Comparison of ENCODE assay signal across 1 cellular context in the genomic region with DNA sequence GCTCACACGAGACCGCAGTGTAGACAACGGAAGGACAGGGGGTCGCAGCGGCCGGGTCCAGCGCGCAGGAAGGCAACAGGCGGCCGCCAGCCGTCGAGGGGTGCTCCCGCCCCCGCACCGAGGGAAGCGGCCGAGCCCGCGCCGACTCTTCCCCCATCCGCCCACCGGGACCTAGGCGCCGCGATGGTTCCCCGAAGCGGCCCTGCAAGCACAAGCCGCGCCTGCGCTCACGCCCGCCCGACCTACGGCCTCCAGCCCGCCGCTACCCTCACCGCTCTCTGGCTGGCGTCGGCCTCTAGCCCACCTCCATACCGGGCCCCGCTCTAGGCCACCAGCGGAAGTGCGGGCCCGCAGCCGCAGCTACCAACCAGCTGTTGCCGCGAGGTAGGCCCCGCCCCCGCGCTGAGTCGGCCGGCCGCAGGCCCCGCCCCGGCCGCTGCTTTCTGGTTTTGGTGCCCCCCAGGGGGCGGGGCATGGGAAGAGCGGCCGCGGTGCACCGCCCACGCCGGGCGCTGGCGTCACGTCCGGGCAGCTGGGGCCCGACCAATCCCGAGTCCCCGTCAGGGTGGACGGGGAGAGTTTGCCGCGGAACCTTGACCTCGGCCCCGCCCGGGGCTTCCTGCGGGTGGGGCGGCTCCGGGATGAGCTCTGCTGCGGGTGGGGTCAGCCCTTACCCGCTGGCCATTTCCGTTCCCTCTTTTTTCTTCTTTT.
TF ChIP-seq lines count a peak whose summit lies in the region.

A gene with protein sequence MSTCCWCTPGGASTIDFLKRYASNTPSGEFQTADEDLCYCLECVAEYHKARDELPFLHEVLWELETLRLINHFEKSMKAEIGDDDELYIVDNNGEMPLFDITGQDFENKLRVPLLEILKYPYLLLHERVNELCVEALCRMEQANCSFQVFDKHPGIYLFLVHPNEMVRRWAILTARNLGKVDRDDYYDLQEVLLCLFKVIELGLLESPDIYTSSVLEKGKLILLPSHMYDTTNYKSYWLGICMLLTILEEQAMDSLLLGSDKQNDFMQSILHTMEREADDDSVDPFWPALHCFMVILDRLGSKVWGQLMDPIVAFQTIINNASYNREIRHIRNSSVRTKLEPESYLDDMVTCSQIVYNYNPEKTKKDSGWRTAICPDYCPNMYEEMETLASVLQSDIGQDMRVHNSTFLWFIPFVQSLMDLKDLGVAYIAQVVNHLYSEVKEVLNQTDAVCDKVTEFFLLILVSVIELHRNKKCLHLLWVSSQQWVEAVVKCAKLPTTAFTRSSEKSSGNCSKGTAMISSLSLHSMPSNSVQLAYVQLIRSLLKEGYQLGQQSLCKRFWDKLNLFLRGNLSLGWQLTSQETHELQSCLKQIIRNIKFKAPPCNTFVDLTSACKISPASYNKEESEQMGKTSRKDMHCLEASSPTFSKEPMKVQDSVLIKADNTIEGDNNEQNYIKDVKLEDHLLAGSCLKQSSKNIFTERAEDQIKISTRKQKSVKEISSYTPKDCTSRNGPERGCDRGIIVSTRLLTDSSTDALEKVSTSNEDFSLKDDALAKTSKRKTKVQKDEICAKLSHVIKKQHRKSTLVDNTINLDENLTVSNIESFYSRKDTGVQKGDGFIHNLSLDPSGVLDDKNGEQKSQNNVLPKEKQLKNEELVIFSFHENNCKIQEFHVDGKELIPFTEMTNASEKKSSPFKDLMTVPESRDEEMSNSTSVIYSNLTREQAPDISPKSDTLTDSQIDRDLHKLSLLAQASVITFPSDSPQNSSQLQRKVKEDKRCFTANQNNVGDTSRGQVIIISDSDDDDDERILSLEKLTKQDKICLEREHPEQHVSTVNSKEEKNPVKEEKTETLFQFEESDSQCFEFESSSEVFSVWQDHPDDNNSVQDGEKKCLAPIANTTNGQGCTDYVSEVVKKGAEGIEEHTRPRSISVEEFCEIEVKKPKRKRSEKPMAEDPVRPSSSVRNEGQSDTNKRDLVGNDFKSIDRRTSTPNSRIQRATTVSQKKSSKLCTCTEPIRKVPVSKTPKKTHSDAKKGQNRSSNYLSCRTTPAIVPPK (N-terminal part only) (minus strand): TSS at position 342 of the 711 bp plus-strand sequence. CDS start 5,558 bp downstream, outside the sequence.

TF ChIP-seq in K562, 482 proteins besides CTCF, POLR2A, EP300 and RAD21 (continued from another document and continues in another):
- TF ChIP-seq, protein P1, sequence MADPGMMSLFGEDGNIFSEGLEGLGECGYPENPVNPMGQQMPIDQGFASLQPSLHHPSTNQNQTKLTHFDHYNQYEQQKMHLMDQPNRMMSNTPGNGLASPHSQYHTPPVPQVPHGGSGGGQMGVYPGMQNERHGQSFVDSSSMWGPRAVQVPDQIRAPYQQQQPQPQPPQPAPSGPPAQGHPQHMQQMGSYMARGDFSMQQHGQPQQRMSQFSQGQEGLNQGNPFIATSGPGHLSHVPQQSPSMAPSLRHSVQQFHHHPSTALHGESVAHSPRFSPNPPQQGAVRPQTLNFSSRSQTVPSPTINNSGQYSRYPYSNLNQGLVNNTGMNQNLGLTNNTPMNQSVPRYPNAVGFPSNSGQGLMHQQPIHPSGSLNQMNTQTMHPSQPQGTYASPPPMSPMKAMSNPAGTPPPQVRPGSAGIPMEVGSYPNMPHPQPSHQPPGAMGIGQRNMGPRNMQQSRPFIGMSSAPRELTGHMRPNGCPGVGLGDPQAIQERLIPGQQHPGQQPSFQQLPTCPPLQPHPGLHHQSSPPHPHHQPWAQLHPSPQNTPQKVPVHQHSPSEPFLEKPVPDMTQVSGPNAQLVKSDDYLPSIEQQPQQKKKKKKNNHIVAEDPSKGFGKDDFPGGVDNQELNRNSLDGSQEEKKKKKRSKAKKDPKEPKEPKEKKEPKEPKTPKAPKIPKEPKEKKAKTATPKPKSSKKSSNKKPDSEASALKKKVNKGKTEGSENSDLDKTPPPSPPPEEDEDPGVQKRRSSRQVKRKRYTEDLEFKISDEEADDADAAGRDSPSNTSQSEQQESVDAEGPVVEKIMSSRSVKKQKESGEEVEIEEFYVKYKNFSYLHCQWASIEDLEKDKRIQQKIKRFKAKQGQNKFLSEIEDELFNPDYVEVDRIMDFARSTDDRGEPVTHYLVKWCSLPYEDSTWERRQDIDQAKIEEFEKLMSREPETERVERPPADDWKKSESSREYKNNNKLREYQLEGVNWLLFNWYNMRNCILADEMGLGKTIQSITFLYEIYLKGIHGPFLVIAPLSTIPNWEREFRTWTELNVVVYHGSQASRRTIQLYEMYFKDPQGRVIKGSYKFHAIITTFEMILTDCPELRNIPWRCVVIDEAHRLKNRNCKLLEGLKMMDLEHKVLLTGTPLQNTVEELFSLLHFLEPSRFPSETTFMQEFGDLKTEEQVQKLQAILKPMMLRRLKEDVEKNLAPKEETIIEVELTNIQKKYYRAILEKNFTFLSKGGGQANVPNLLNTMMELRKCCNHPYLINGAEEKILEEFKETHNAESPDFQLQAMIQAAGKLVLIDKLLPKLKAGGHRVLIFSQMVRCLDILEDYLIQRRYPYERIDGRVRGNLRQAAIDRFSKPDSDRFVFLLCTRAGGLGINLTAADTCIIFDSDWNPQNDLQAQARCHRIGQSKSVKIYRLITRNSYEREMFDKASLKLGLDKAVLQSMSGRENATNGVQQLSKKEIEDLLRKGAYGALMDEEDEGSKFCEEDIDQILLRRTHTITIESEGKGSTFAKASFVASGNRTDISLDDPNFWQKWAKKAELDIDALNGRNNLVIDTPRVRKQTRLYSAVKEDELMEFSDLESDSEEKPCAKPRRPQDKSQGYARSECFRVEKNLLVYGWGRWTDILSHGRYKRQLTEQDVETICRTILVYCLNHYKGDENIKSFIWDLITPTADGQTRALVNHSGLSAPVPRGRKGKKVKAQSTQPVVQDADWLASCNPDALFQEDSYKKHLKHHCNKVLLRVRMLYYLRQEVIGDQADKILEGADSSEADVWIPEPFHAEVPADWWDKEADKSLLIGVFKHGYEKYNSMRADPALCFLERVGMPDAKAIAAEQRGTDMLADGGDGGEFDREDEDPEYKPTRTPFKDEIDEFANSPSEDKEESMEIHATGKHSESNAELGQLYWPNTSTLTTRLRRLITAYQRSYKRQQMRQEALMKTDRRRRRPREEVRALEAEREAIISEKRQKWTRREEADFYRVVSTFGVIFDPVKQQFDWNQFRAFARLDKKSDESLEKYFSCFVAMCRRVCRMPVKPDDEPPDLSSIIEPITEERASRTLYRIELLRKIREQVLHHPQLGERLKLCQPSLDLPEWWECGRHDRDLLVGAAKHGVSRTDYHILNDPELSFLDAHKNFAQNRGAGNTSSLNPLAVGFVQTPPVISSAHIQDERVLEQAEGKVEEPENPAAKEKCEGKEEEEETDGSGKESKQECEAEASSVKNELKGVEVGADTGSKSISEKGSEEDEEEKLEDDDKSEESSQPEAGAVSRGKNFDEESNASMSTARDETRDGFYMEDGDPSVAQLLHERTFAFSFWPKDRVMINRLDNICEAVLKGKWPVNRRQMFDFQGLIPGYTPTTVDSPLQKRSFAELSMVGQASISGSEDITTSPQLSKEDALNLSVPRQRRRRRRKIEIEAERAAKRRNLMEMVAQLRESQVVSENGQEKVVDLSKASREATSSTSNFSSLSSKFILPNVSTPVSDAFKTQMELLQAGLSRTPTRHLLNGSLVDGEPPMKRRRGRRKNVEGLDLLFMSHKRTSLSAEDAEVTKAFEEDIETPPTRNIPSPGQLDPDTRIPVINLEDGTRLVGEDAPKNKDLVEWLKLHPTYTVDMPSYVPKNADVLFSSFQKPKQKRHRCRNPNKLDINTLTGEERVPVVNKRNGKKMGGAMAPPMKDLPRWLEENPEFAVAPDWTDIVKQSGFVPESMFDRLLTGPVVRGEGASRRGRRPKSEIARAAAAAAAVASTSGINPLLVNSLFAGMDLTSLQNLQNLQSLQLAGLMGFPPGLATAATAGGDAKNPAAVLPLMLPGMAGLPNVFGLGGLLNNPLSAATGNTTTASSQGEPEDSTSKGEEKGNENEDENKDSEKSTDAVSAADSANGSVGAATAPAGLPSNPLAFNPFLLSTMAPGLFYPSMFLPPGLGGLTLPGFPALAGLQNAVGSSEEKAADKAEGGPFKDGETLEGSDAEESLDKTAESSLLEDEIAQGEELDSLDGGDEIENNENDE (IDR thresholded peaks at IDR 0.05; ENCODE audit: low read depth, low read length): no peak
- peak; percentile 81 to 83 for TF ChIP-seq NRF1 (conservative IDR thresholded peaks at IDR 0.05 in 1 of 2, IDR thresholded peaks at IDR 0.05 in 1 of 2)
- peak; percentile 49; the same call in 1 of the 2 replicates for TF ChIP-seq JUND (IDR thresholded peaks at IDR 0.05; ENCODE audit: borderline replicate concordance, low read depth, low read length)
- TF ChIP-seq JUND (tag; IDR thresholded peaks at IDR 0.05; ENCODE audit: borderline replicate concordance, low read depth, low read length): no peak; the same call in 2 of the 3 replicates
- TF ChIP-seq ZNF3 (CRISPR knock-in tag; IDR thresholded peaks at IDR 0.05): no peak
- no peak for TF ChIP-seq TCF7 (IDR thresholded peaks at IDR 0.05; ENCODE audit: borderline replicate concordance)
- no peak for TF ChIP-seq SLC30A9 (CRISPR knock-in tag; IDR thresholded peaks at IDR 0.05)
- TF ChIP-seq PHF21A (IDR thresholded peaks at IDR 0.05; ENCODE audit: borderline replicate concordance, low read depth): no peak
- no peak for TF ChIP-seq NFIX (CRISPR knock-in tag; IDR thresholded peaks at IDR 0.05; ENCODE audit: low read depth)
- TF ChIP-seq CBFA2T3 (IDR thresholded peaks at IDR 0.05): no peak
- TF ChIP-seq, protein P2, sequence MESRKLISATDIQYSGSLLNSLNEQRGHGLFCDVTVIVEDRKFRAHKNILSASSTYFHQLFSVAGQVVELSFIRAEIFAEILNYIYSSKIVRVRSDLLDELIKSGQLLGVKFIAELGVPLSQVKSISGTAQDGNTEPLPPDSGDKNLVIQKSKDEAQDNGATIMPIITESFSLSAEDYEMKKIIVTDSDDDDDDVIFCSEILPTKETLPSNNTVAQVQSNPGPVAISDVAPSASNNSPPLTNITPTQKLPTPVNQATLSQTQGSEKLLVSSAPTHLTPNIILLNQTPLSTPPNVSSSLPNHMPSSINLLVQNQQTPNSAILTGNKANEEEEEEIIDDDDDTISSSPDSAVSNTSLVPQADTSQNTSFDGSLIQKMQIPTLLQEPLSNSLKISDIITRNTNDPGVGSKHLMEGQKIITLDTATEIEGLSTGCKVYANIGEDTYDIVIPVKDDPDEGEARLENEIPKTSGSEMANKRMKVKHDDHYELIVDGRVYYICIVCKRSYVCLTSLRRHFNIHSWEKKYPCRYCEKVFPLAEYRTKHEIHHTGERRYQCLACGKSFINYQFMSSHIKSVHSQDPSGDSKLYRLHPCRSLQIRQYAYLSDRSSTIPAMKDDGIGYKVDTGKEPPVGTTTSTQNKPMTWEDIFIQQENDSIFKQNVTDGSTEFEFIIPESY (CRISPR knock-in tag; IDR thresholded peaks at IDR 0.05): no peak
- TF ChIP-seq ZNF174 (CRISPR knock-in tag; IDR thresholded peaks at IDR 0.05): no peak
- TF ChIP-seq NR1H2 (CRISPR knock-in tag; IDR thresholded peaks at IDR 0.05): no peak
- TF ChIP-seq POLR2H (tag; IDR thresholded peaks at IDR 0.05; ENCODE audit: low read depth): peak; percentile 62
- TF ChIP-seq ATF7 (IDR thresholded peaks at IDR 0.05): peak; percentile 90; the same call in 1 of the 2 replicates
- TF ChIP-seq CCAR2 (IDR thresholded peaks at IDR 0.05; ENCODE audit: low read depth, low read length): no peak
- TF ChIP-seq ZFX (CRISPR knock-in tag; IDR thresholded peaks at IDR 0.05): peak; percentile 96
- TF ChIP-seq ZNF445 (CRISPR knock-in tag; IDR thresholded peaks at IDR 0.05; ENCODE audit: low read depth): no peak
- TF ChIP-seq MEF2A (IDR thresholded peaks at IDR 0.05; ENCODE audit: control insufficient read depth, low read depth, low read length): no peak
- TF ChIP-seq, protein P3, sequence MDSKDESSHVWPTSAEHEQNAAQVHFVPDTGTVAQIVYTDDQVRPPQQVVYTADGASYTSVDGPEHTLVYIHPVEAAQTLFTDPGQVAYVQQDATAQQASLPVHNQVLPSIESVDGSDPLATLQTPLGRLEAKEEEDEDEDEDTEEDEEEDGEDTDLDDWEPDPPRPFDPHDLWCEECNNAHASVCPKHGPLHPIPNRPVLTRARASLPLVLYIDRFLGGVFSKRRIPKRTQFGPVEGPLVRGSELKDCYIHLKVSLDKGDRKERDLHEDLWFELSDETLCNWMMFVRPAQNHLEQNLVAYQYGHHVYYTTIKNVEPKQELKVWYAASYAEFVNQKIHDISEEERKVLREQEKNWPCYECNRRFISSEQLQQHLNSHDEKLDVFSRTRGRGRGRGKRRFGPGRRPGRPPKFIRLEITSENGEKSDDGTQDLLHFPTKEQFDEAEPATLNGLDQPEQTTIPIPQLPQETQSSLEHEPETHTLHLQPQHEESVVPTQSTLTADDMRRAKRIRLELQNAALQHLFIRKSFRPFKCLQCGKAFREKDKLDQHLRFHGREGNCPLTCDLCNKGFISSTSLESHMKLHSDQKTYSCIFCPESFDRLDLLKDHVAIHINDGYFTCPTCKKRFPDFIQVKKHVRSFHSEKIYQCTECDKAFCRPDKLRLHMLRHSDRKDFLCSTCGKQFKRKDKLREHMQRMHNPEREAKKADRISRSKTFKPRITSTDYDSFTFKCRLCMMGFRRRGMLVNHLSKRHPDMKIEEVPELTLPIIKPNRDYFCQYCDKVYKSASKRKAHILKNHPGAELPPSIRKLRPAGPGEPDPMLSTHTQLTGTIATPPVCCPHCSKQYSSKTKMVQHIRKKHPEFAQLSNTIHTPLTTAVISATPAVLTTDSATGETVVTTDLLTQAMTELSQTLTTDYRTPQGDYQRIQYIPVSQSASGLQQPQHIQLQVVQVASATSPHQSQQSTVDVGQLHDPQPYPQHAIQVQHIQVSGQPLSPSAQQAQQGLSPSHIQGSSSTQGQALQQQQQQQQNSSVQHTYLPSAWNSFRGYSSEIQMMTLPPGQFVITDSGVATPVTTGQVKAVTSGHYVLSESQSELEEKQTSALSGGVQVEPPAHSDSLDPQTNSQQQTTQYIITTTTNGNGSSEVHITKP (IDR thresholded peaks at IDR 0.05; ENCODE audit: partially characterized antibody): no peak
- no peak for TF ChIP-seq CHCHD3 (CRISPR knock-in tag; IDR thresholded peaks at IDR 0.05)
- no peak for TF ChIP-seq LCOR (CRISPR knock-in tag; IDR thresholded peaks at IDR 0.05)
- peak; percentile 45 for TF ChIP-seq RB1 (IDR thresholded peaks at IDR 0.05; ENCODE audit: low read depth)
- no peak for TF ChIP-seq FOXJ3 (CRISPR knock-in tag; IDR thresholded peaks at IDR 0.05)
- no peak for TF ChIP-seq NFATC3 (IDR thresholded peaks at IDR 0.05)
- TF ChIP-seq THRAP3 (IDR thresholded peaks at IDR 0.05; ENCODE audit: borderline replicate concordance): no peak
- no peak for TF ChIP-seq LEF1 (IDR thresholded peaks at IDR 0.05)
- no peak for TF ChIP-seq SRSF7 (optimal IDR thresholded peaks at IDR 0.05; ENCODE audit: low read depth, low read length)
- TF ChIP-seq OTX1 (CRISPR knock-in tag; IDR thresholded peaks at IDR 0.05): no peak
- TF ChIP-seq NR2C1 (IDR thresholded peaks at IDR 0.05): peak; percentile 87
- peak; percentile 85 for TF ChIP-seq NR2C1 (tag; IDR thresholded peaks at IDR 0.05)
- peak in 2 of 3 experiments; percentile 77 to 84 for TF ChIP-seq YY1 (IDR thresholded peaks at IDR 0.05; ENCODE audit: borderline replicate concordance in 1 of 3, control insufficient read depth in 1 of 3, extremely low read depth in 1 of 3, insufficient read depth in 3 of 3, insufficient read length in 1 of 3, insufficient replicate concordance in 2 of 3, low read depth in 1 of 3, low read length in 2 of 3)
- TF ChIP-seq POLR2G (IDR thresholded peaks at IDR 0.05; ENCODE audit: low read depth, low read length): peak; percentile 98
- peak; percentile 77 for TF ChIP-seq U2AF1 (optimal IDR thresholded peaks at IDR 0.05; ENCODE audit: low read depth, low read length)
- TF ChIP-seq RFX5 (IDR thresholded peaks at IDR 0.05; ENCODE audit: low read depth, low read length): no peak
- no peak for TF ChIP-seq MEIS2 (IDR thresholded peaks at IDR 0.05; ENCODE audit: partially characterized antibody)
- no peak for TF ChIP-seq MAFK (IDR thresholded peaks at IDR 0.05; ENCODE audit: low read length)
- no peak for TF ChIP-seq ZNF561 (CRISPR knock-in tag; conservative IDR thresholded peaks at IDR 0.05)
- no peak for TF ChIP-seq ZBTB8A (IDR thresholded peaks at IDR 0.05; ENCODE audit: partially characterized antibody)
- 0 out of 2 replicates have a peak, but pooled peaks have one; percentile 69 for TF ChIP-seq MTA3 (IDR thresholded peaks at IDR 0.05; ENCODE audit: borderline replicate concordance)
